1 cellular context compared by ENCODE assay signal in genomic region chr1:150995896-150996295, GRCh38.
TF ChIP-seq lines count a peak whose summit lies in the region.

No MANE protein-coding gene starts in this region.

TF ChIP-seq in HepG2, 621 proteins besides CTCF, POLR2A, EP300 and RAD21:
- TF ChIP-seq KAT8 (CRISPR knock-in tag; IDR thresholded peaks at IDR 0.05) (0 out of 2 replicates have a peak, but pooled peaks have one; percentile 14), STAG1 (CRISPR knock-in tag; IDR thresholded peaks at IDR 0.05) (peak; percentile 75), ZBTB33 (CRISPR knock-in tag; IDR thresholded peaks at IDR 0.05) (peak; percentile 63; the same call in 1 of the 2 replicates), E2F2 (CRISPR knock-in tag; IDR thresholded peaks at IDR 0.05; ENCODE audit: borderline replicate concordance) (no peak), KLF16 (CRISPR knock-in tag; IDR thresholded peaks at IDR 0.05) (no peak), KDM2A (CRISPR knock-in tag; IDR thresholded peaks at IDR 0.05; ENCODE audit: borderline replicate concordance, low read depth) (0 out of 2 replicates have a peak, but pooled peaks have one; percentile 17), SMC3 (IDR thresholded peaks at IDR 0.05; ENCODE audit: low read length) (0 out of 2 replicates have a peak, but pooled peaks have one; percentile 47), MIXL1 (CRISPR knock-in tag; IDR thresholded peaks at IDR 0.05) (0 out of 2 replicates have a peak, but pooled peaks have one; percentile 13)
TF ChIP-seq in HepG2: peak in this region for 6.
